In genomic region chr12:20624718-20625117, GRCh38 we compare ENCODE assay signal across 10 cellular contexts.
DNase-seq lines count a peak whose midpoint lies in the region; ATAC-seq and TF ChIP-seq lines count a peak whose summit lies in the region.
"Had no signal": no experiment of that assay in that cellular context is flagged by ENCODE, and none has a peak within 500 bp of the region (broad histone marks: within the 10 kb centered on the region; RNA-seq: fewer than 3 reads in every experiment).

No MANE protein-coding gene starts in this region.

- no TSS peak for BruUV-seq in IMR-90 (replicated peaks; lab: Mats Ljungman, UMichigan)

- no peak overlapping the region for H3K9ac ChIP-seq in IMR-90 (ENCODE audit: low read depth, low read length)

- no peak overlapping the region for H3K4me2 ChIP-seq in IMR-90 (ENCODE audit: low read depth, low read length)

- TF ChIP-seq RAD21 in IMR-90 (IDR thresholded peaks at IDR 0.05; ENCODE audit: low read length), result peak; percentile 43

- no peak overlapping the region for H3K27ac Mint-ChIP-seq in activated CD4-positive, alpha-beta T cell treated with anti-CD3 and anti-CD28 coated beads for 36 hours

- H3K79me1 ChIP-seq in IMR-90 (ENCODE audit: low read depth in 1 of 2, low read length in 2 of 2), result no peaks in the 10 kb centered on the region

- dilution Hi-C loops in IMR-90 (cut with HindIII; ENCODE audit: low sequenced_read_pairs, unreplicated experiment), result no loop called here

- H3K23ac ChIP-seq in IMR-90 (ENCODE audit: low read depth, low read length), result no peak overlapping the region

- no peak overlapping the region for H2BK20ac ChIP-seq in IMR-90 (ENCODE audit: low read depth, low read length)

- H3K4me3 ChIP-seq in BE2C (ENCODE audit: low read depth, low read length), result no peak overlapping the region
- no peak overlapping the region for H3K4me3 ChIP-seq in IMR-90 (ENCODE audit: insufficient read depth, low read depth, low read length)
- H3K4me3 ChIP-seq in astrocyte of the spinal cord (ENCODE audit: low read depth, low read length), result no peak overlapping the region

- H2BK15ac ChIP-seq in IMR-90 (ENCODE audit: low read depth, low read length), result no peak overlapping the region

- POLR2A ChIA-PET in IMR-90 (lab: Charles Lee; ENCODE audit: unreplicated experiment), result no interaction called here
- POLR2A ChIA-PET in activated CD4-positive, alpha-beta T cell treated with anti-CD3 and anti-CD28 coated beads for 36 hours (lab: Charles Lee), result no interaction called here

- H3K4me1 Mint-ChIP-seq in activated CD4-positive, alpha-beta T cell treated with anti-CD3 and anti-CD28 coated beads for 36 hours, result no peaks in the 10 kb centered on the region

- H4K20me1 ChIP-seq in IMR-90 (ENCODE audit: insufficient read depth, low read length), result no peaks in the 10 kb centered on the region

- H3K36me3 ChIP-seq in BE2C (no peaks in the 10 kb centered on the region), IMR-90 (ENCODE audit: control insufficient read depth, insufficient read depth, low read length) (no peaks in the 10 kb centered on the region)

- no peak overlapping the region for H3K14ac ChIP-seq in IMR-90 (replicated peaks; ENCODE audit: low read depth, low read length)

- H4K8ac ChIP-seq in IMR-90 (ENCODE audit: low read depth in 2 of 2, low read length in 2 of 2), result no peak overlapping the region

- DNase-seq in BE2C, result peak; percentile 61
- peak; percentile 30 for DNase-seq in IMR-90
- DNase-seq in astrocyte of the spinal cord (ENCODE audit: low read depth, low spot score), result peak; percentile 30
- peak; percentile 79 for DNase-seq in left kidney (ENCODE audit: low read depth, low spot score)
- DNase-seq in NCI-H345 (lab: John Stamatoyannopoulos, UW), result no peak
- no peak for DNase-seq in activated CD4-positive, alpha-beta T cell treated with anti-CD3 and anti-CD28 coated beads, Interleukin-2, amount 50 U/mL, for 1 hour
- no peak for DNase-seq in activated CD4-positive, alpha-beta T cell treated with anti-CD3 and anti-CD28 coated beads for 36 hours
- DNase-seq: cerebellar nuclear complex, GDM1 had no signal

- H3K4ac ChIP-seq in IMR-90 (ENCODE audit: low read depth, low read length), result no peak overlapping the region

- H3K9me3 ChIP-seq in BE2C (no peaks in the 10 kb centered on the region), IMR-90 (ENCODE audit: control insufficient read depth, insufficient read depth, low read length) (no peaks in the 10 kb centered on the region)

- H4K5ac ChIP-seq in IMR-90 (ENCODE audit: low read depth, low read length), result no peak overlapping the region

- no peak overlapping the region for H2AK9ac ChIP-seq in IMR-90 (replicated peaks; ENCODE audit: low read depth, low read length, poor library complexity)

- TF ChIP-seq CTCF in BE2C (IDR thresholded peaks at IDR 0.05; ENCODE audit: low read depth, low read length), result peak; percentile 88
- TF ChIP-seq CTCF in IMR-90 (conservative IDR thresholded peaks at IDR 0.05; ENCODE audit: low read depth, low read length), result peak; percentile 41
- TF ChIP-seq CTCF in astrocyte of the spinal cord (IDR thresholded peaks at IDR 0.05; ENCODE audit: low read depth, low read length), result peak; percentile 53

- H3K27me3 Mint-ChIP-seq in activated CD4-positive, alpha-beta T cell treated with anti-CD3 and anti-CD28 coated beads for 36 hours, result no peaks in the 10 kb centered on the region

- no peak overlapping the region for H3K56ac ChIP-seq in IMR-90 (ENCODE audit: extremely low read depth, insufficient read depth, low read length)

- no peak overlapping the region for H2BK120ac ChIP-seq in IMR-90 (ENCODE audit: low read depth, low read length)

- no peak overlapping the region for H3K4me3 Mint-ChIP-seq in activated CD4-positive, alpha-beta T cell treated with anti-CD3 and anti-CD28 coated beads for 36 hours

- no peaks in the 10 kb centered on the region for H3K9me3 Mint-ChIP-seq in activated CD4-positive, alpha-beta T cell treated with anti-CD3 and anti-CD28 coated beads for 36 hours (ENCODE audit: low read depth)

- no peak overlapping the region for H2AFZ ChIP-seq in IMR-90 (replicated peaks; ENCODE audit: low read length, poor library complexity)

- H4K91ac ChIP-seq in IMR-90 (ENCODE audit: insufficient read depth, low read depth, low read length), result no peak overlapping the region

- 40% methylated on average over 1 of the region's 5 CpGs; no CpG with 5 or more reads in 1 of the 2 experiments for WGBS in IMR-90 (ENCODE audit: extremely low coverage in 2 of 2, insufficient read length in 1 of 2), 2 experiments

- H3K27ac ChIP-seq in IMR-90 (ENCODE audit: insufficient read depth, low read length), result no peak overlapping the region

- peaks cover 2% of the 10 kb centered on the region; the same call in 1 of the 2 replicates for H3K4me1 ChIP-seq in BE2C
- H3K4me1 ChIP-seq in IMR-90 (ENCODE audit: control insufficient read depth, insufficient read depth, low read length), result no peaks in the 10 kb centered on the region; the same call in 1 of the 2 replicates

- CTCF ChIA-PET in IMR-90 (lab: Yijun Ruan, JAX), result interaction anchor here (0.5 to 1.5 kb wide), 5 partner anchors 9 to 884 kb away, joined by 3 to 7 read pairs (median 3); no protein-coding TSS in a partner anchor
- CTCF ChIA-PET in activated CD4-positive, alpha-beta T cell treated with anti-CD3 and anti-CD28 coated beads for 36 hours (lab: Charles Lee), result interaction anchor here (1.3 kb wide), 1 partner anchor 11 kb away, joined by 3 read pairs; no protein-coding TSS in a partner anchor

- H2AK5ac ChIP-seq in IMR-90 (ENCODE audit: low read depth, low read length), result no peak overlapping the region

- ATAC-seq in IMR-90 (ENCODE audit: low read depth) (peak; percentile 46; the same call in 1 of the 2 replicates), HG03159 (IDR thresholded peaks at IDR 0.05; ENCODE audit: unreplicated experiment) (no peak)
- ATAC-seq in activated CD4-positive, alpha-beta T cell treated with anti-CD3 and anti-CD28 coated beads for 36 hours, result no peak

- H3K9me1 ChIP-seq in IMR-90 (ENCODE audit: insufficient read depth, low read length), result no peaks in the 10 kb centered on the region

- in situ Hi-C loops in IMR-90 (cut with MboI; ENCODE audit: low sequenced_read_pairs) (loop anchor here (10.0 to 25.0 kb wide), 2 partner anchors 710 to 813 kb away; partner anchors contain the start of gene PYROXD1), astrocyte of the spinal cord (cut with HindIII; ENCODE audit: low sequenced_read_pairs) (no loop called here)

- H3K18ac ChIP-seq in IMR-90 (ENCODE audit: low read depth, low read length), result no peak overlapping the region

- H3K36me3 Mint-ChIP-seq in activated CD4-positive, alpha-beta T cell treated with anti-CD3 and anti-CD28 coated beads for 36 hours (ENCODE audit: low read depth), result no peaks in the 10 kb centered on the region

- no peak overlapping the region for H2BK5ac ChIP-seq in IMR-90 (ENCODE audit: low read depth, low read length, poor library complexity, severe bottlenecking)

- H3K27me3 ChIP-seq in BE2C, result no peaks in the 10 kb centered on the region
- no peaks in the 10 kb centered on the region for H3K27me3 ChIP-seq in IMR-90 (ENCODE audit: control insufficient read depth, insufficient read depth, low read length)

- intact Hi-C loops in IMR-90 (cut with micrococcal nuclease), result no loop called here
- intact Hi-C loops in activated CD4-positive, alpha-beta T cell treated with anti-CD3 and anti-CD28 coated beads for 36 hours (cut with DNase I, micrococcal nuclease), result no loop called here

- TF ChIP-seq POLR2A in IMR-90 (IDR thresholded peaks at IDR 0.05; ENCODE audit: low read depth, low read length), result no peak

TF ChIP-seq in IMR-90, 13 proteins besides CTCF, POLR2A, EP300 and RAD21:
- TF ChIP-seq CHD1 (IDR thresholded peaks at IDR 0.05; ENCODE audit: low read depth, low read length), result no peak
- TF ChIP-seq SMC3 (IDR thresholded peaks at IDR 0.05; ENCODE audit: low read depth, low read length), result peak; percentile 42

Comparison
In these comparisons a context has a peak if more than half of its experiments do, and no peak if none do; other contexts are left out.
1. DNase-seq: peak in BE2C (single experiment), IMR-90 (single experiment), astrocyte of the spinal cord (single experiment) and left kidney (single experiment); none in NCI-H345 (single experiment), activated CD4-positive, alpha-beta T cell treated with anti-CD3 and anti-CD28 coated beads, Interleukin-2, amount 50 U/mL, for 1 hour (single experiment) and activated CD4-positive, alpha-beta T cell treated with anti-CD3 and anti-CD28 coated beads for 36 hours (single experiment).
2. Peak in every context shown above with its lines, with median percentiles within 50 percentile points of each other: CTCF ChIP-seq.